Comparison of ENCODE assay signal across 12 cellular contexts in genomic region chr13:34469212-34469983, GRCh38.
A peak's percentile ranks its signal among the peaks of the same experiment; 100 is the strongest.
DNase-seq lines count a peak whose midpoint lies in the region; ATAC-seq and TF ChIP-seq lines count a peak whose summit lies in the region.
"Had no signal": no experiment of that assay in that cellular context is flagged by ENCODE, and none has a peak within 500 bp of the region (broad histone marks: within the 10 kb centered on the region; RNA-seq: fewer than 3 reads in every experiment).

No MANE protein-coding gene starts in this region.

- TF ChIP-seq CTCF in 22Rv1 (IDR thresholded peaks at IDR 0.05) (no peak), RWPE2 (IDR thresholded peaks at IDR 0.05; ENCODE audit: poor library complexity, severe bottlenecking) (no peak), fibroblast of villous mesenchyme (IDR thresholded peaks at IDR 0.05; ENCODE audit: insufficient read depth, low read depth, low read length) (no peak)

- DNase-seq in HT-29 (ENCODE audit: low spot score) (peak; percentile 81), RWPE2 (ENCODE audit: low spot score) (no peak), fibroblast of villous mesenchyme (ENCODE audit: low read depth) (peak; percentile 68), RPMI8226 (no peak), glomerular visceral epithelial cell (ENCODE audit: extremely low spot score) (no peak)
- DNase-seq: activated CD8-positive, alpha-beta memory T cell treated with anti-CD3 and anti-CD28 coated beads, Interleukin-2, amount 10 ng/mL, durations not matched to agents 7 days and 5 days; lower lobe of right lung; MG63; ovary had no signal

- ATAC-seq in RWPE2 (ENCODE audit: low read depth) (peak; percentile 92), GM21423 (IDR thresholded peaks at IDR 0.05; ENCODE audit: unreplicated experiment) (no peak), GM21717 (IDR thresholded peaks at IDR 0.05; ENCODE audit: unreplicated experiment) (no peak)
- ATAC-seq: activated CD8-positive, alpha-beta memory T cell treated with anti-CD3 and anti-CD28 coated beads, Interleukin-2, amount 10 ng/mL, durations not matched to agents 7 days and 5 days had no signal

- H3K4me3 ChIP-seq in RWPE2 (ENCODE audit: severe bottlenecking) (no peak overlapping the region), fibroblast of villous mesenchyme (ENCODE audit: low read depth, low read length) (no peak overlapping the region)
- H3K4me3 ChIP-seq: lower lobe of right lung, MG63, ovary had no signal

- no peaks in the 10 kb centered on the region for H3K27me3 ChIP-seq in RWPE2 (ENCODE audit: insufficient read depth, poor library complexity, severe bottlenecking)
- H3K27me3 ChIP-seq: MG63, ovary had no signal

- peaks cover 15% of the 10 kb centered on the region for H3K4me1 ChIP-seq in RWPE2 (ENCODE audit: insufficient read depth, poor library complexity, severe bottlenecking)

- H3K27ac ChIP-seq in 22Rv1, result peak overlapping the region; percentile 26; the same call in 1 of the 2 replicates
- peak overlapping the region; percentile 51 for H3K27ac ChIP-seq in RWPE2 (ENCODE audit: poor library complexity, severe bottlenecking)
- H3K27ac ChIP-seq: lower lobe of right lung, ovary had no signal

- H3K36me3 ChIP-seq in RWPE2 (ENCODE audit: low read depth), result no peaks in the 10 kb centered on the region
- H3K36me3 ChIP-seq: lower lobe of right lung, MG63, ovary had no signal

- H3K9me3 ChIP-seq in RWPE2 (ENCODE audit: severe bottlenecking), result no peaks in the 10 kb centered on the region
- H3K9me3 ChIP-seq: lower lobe of right lung, MG63, ovary had no signal

Comparison
In these comparisons a context has a peak if more than half of its experiments do, and no peak if none do; other contexts are left out.
1. DNase-seq: peak in HT-29 (single experiment) and fibroblast of villous mesenchyme (single experiment); none in RWPE2 (single experiment), RPMI8226 (single experiment) and glomerular visceral epithelial cell (single experiment).